Comparison of ENCODE assay signal across 2 cellular contexts in the genomic region with DNA sequence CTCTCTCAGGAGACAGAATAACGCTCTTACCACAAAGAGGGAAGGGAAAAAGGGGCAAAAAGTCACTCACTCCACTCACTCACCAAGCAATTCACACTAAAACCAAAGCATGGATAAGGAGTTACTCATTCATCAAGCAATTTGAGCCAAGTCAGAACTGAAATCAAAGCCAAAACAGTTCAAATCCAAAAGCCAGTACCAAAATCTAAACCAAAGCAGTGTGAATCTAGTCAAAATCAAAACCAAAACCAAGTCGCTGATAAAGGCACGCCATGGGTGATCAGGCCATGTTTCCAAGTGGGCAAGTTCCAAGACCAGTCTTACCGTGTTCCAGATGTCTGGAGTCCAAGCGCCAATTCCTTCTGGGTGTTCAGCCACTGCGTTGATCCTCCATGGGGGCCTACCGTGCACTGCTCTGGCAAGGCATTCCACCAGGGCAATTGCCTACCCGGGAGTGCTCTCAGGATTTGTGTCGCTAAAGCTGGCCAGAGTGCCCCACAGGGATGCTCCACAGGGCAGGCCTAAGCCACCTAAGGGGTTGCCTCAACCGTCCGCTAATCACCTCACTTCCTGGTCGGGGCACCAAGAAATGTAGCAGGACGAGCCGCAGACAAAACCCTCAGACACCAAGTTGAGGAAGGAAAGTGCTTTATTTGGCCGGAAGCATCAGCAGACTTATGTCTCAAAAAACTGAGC.
TF ChIP-seq lines count a peak whose summit lies in the region.

No MANE protein-coding gene starts in this region.

TF ChIP-seq in GM23338, 12 proteins besides CTCF, POLR2A, EP300 and RAD21 (continued from another document):
- TF ChIP-seq, protein P1, sequence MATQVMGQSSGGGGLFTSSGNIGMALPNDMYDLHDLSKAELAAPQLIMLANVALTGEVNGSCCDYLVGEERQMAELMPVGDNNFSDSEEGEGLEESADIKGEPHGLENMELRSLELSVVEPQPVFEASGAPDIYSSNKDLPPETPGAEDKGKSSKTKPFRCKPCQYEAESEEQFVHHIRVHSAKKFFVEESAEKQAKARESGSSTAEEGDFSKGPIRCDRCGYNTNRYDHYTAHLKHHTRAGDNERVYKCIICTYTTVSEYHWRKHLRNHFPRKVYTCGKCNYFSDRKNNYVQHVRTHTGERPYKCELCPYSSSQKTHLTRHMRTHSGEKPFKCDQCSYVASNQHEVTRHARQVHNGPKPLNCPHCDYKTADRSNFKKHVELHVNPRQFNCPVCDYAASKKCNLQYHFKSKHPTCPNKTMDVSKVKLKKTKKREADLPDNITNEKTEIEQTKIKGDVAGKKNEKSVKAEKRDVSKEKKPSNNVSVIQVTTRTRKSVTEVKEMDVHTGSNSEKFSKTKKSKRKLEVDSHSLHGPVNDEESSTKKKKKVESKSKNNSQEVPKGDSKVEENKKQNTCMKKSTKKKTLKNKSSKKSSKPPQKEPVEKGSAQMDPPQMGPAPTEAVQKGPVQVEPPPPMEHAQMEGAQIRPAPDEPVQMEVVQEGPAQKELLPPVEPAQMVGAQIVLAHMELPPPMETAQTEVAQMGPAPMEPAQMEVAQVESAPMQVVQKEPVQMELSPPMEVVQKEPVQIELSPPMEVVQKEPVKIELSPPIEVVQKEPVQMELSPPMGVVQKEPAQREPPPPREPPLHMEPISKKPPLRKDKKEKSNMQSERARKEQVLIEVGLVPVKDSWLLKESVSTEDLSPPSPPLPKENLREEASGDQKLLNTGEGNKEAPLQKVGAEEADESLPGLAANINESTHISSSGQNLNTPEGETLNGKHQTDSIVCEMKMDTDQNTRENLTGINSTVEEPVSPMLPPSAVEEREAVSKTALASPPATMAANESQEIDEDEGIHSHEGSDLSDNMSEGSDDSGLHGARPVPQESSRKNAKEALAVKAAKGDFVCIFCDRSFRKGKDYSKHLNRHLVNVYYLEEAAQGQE (IDR thresholded peaks at IDR 0.05; ENCODE audit: unreplicated experiment): no peak
- TF ChIP-seq CREB1 (CRISPR knock-in tag; IDR thresholded peaks at IDR 0.05; ENCODE audit: low read depth): no peak
- TF ChIP-seq STAT1 (IDR thresholded peaks at IDR 0.05; ENCODE audit: unreplicated experiment): no peak
- TF ChIP-seq POLR2AphosphoS5 (IDR thresholded peaks at IDR 0.05; ENCODE audit: low read depth): no peak
- TF ChIP-seq, protein P2, sequence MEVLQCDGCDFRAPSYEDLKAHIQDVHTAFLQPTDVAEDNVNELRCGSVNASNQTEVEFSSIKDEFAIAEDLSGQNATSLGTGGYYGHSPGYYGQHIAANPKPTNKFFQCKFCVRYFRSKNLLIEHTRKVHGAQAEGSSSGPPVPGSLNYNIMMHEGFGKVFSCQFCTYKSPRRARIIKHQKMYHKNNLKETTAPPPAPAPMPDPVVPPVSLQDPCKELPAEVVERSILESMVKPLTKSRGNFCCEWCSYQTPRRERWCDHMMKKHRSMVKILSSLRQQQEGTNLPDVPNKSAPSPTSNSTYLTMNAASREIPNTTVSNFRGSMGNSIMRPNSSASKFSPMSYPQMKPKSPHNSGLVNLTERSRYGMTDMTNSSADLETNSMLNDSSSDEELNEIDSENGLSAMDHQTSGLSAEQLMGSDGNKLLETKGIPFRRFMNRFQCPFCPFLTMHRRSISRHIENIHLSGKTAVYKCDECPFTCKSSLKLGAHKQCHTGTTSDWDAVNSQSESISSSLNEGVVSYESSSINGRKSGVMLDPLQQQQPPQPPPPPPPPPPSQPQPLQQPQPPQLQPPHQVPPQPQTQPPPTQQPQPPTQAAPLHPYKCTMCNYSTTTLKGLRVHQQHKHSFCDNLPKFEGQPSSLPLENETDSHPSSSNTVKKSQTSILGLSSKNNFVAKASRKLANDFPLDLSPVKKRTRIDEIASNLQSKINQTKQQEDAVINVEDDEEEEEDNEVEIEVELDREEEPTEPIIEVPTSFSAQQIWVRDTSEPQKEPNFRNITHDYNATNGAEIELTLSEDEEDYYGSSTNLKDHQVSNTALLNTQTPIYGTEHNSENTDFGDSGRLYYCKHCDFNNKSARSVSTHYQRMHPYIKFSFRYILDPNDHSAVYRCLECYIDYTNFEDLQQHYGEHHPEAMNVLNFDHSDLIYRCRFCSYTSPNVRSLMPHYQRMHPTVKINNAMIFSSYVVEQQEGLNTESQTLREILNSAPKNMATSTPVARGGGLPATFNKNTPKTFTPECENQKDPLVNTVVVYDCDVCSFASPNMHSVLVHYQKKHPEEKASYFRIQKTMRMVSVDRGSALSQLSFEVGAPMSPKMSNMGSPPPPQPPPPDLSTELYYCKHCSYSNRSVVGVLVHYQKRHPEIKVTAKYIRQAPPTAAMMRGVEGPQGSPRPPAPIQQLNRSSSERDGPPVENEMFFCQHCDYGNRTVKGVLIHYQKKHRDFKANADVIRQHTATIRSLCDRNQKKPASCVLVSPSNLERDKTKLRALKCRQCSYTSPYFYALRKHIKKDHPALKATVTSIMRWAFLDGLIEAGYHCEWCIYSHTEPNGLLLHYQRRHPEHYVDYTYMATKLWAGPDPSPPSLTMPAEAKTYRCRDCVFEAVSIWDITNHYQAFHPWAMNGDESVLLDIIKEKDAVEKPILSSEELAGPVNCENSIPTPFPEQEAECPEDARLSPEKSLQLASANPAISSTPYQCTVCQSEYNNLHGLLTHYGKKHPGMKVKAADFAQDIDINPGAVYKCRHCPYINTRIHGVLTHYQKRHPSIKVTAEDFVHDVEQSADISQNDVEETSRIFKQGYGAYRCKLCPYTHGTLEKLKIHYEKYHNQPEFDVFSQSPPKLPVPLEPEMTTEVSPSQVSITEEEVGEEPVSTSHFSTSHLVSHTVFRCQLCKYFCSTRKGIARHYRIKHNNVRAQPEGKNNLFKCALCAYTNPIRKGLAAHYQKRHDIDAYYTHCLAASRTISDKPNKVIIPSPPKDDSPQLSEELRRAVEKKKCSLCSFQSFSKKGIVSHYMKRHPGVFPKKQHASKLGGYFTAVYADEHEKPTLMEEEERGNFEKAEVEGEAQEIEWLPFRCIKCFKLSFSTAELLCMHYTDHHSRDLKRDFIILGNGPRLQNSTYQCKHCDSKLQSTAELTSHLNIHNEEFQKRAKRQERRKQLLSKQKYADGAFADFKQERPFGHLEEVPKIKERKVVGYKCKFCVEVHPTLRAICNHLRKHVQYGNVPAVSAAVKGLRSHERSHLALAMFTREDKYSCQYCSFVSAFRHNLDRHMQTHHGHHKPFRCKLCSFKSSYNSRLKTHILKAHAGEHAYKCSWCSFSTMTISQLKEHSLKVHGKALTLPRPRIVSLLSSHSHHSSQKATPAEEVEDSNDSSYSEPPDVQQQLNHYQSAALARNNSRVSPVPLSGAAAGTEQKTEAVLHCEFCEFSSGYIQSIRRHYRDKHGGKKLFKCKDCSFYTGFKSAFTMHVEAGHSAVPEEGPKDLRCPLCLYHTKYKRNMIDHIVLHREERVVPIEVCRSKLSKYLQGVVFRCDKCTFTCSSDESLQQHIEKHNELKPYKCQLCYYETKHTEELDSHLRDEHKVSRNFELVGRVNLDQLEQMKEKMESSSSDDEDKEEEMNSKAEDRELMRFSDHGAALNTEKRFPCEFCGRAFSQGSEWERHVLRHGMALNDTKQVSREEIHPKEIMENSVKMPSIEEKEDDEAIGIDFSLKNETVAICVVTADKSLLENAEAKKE (CRISPR knock-in tag; IDR thresholded peaks at IDR 0.05): no peak
- no peak for TF ChIP-seq JUNB (IDR thresholded peaks at IDR 0.05; ENCODE audit: unreplicated experiment)
- no peak for TF ChIP-seq NANOG (IDR thresholded peaks at IDR 0.05; ENCODE audit: borderline replicate concordance)

TF ChIP-seq in GM12878, 131 proteins besides CTCF, POLR2A, EP300 and RAD21 (continued from another document):
- TF ChIP-seq, protein P3, sequence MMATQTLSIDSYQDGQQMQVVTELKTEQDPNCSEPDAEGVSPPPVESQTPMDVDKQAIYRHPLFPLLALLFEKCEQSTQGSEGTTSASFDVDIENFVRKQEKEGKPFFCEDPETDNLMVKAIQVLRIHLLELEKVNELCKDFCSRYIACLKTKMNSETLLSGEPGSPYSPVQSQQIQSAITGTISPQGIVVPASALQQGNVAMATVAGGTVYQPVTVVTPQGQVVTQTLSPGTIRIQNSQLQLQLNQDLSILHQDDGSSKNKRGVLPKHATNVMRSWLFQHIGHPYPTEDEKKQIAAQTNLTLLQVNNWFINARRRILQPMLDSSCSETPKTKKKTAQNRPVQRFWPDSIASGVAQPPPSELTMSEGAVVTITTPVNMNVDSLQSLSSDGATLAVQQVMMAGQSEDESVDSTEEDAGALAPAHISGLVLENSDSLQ (IDR thresholded peaks at IDR 0.05): no peak
- TF ChIP-seq, protein P4, sequence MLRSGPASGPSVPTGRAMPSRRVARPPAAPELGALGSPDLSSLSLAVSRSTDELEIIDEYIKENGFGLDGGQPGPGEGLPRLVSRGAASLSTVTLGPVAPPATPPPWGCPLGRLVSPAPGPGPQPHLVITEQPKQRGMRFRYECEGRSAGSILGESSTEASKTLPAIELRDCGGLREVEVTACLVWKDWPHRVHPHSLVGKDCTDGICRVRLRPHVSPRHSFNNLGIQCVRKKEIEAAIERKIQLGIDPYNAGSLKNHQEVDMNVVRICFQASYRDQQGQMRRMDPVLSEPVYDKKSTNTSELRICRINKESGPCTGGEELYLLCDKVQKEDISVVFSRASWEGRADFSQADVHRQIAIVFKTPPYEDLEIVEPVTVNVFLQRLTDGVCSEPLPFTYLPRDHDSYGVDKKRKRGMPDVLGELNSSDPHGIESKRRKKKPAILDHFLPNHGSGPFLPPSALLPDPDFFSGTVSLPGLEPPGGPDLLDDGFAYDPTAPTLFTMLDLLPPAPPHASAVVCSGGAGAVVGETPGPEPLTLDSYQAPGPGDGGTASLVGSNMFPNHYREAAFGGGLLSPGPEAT (IDR thresholded peaks at IDR 0.05; ENCODE audit: low read depth): no peak
